1 cellular context compared by ENCODE assay signal in the genomic region with DNA sequence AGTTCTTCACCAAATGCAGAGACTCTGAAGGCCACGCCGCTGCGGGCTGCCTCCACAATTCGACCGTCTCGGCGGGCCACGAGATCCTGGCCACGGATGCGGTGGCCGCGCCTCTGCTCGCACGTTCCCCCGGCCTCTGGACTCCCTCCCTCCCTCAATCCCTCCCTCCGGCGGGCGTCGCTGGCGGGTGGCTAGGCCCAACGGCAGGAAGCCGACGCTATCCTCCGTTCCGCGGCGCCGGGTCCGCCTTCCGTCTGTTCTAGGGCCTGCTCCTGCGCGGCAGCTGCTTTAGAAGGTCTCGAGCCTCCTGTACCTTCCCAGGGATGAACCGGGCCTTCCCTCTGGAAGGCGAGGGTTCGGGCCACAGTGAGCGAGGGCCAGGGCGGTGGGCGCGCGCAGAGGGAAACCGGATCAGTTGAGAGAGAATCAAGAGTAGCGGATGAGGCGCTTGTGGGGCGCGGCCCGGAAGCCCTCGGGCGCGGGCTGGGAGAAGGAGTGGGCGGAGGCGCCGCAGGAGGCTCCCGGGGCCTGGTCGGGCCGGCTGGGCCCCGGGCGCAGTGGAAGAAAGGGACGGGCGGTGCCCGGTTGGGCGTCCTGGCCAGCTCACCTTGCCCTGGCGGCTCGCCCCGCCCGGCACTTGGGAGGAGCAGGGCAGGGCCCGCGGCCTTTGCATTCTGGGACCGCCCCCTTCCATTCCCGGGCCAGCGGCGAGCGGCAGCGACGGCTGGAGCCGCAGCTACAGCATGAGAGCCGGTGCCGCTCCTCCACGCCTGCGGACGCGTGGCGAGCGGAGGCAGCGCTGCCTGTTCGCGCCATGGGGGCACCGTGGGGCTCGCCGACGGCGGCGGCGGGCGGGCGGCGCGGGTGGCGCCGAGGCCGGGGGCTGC.
TF ChIP-seq lines count a peak whose summit lies in the region.

TSS of gene FUT4 (plus strand) at position 227 of the 887 bp plus-strand sequence. CDS start at position 440, 213 bp downstream.

TF ChIP-seq in HepG2, 621 proteins besides CTCF, POLR2A, EP300 and RAD21 (continued from another document and continues in another):
- TF ChIP-seq, protein P1, sequence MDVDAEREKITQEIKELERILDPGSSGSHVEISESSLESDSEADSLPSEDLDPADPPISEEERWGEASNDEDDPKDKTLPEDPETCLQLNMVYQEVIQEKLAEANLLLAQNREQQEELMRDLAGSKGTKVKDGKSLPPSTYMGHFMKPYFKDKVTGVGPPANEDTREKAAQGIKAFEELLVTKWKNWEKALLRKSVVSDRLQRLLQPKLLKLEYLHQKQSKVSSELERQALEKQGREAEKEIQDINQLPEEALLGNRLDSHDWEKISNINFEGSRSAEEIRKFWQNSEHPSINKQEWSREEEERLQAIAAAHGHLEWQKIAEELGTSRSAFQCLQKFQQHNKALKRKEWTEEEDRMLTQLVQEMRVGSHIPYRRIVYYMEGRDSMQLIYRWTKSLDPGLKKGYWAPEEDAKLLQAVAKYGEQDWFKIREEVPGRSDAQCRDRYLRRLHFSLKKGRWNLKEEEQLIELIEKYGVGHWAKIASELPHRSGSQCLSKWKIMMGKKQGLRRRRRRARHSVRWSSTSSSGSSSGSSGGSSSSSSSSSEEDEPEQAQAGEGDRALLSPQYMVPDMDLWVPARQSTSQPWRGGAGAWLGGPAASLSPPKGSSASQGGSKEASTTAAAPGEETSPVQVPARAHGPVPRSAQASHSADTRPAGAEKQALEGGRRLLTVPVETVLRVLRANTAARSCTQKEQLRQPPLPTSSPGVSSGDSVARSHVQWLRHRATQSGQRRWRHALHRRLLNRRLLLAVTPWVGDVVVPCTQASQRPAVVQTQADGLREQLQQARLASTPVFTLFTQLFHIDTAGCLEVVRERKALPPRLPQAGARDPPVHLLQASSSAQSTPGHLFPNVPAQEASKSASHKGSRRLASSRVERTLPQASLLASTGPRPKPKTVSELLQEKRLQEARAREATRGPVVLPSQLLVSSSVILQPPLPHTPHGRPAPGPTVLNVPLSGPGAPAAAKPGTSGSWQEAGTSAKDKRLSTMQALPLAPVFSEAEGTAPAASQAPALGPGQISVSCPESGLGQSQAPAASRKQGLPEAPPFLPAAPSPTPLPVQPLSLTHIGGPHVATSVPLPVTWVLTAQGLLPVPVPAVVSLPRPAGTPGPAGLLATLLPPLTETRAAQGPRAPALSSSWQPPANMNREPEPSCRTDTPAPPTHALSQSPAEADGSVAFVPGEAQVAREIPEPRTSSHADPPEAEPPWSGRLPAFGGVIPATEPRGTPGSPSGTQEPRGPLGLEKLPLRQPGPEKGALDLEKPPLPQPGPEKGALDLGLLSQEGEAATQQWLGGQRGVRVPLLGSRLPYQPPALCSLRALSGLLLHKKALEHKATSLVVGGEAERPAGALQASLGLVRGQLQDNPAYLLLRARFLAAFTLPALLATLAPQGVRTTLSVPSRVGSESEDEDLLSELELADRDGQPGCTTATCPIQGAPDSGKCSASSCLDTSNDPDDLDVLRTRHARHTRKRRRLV (CRISPR knock-in tag; IDR thresholded peaks at IDR 0.05) = no peak
- TF ChIP-seq HOXA3 (CRISPR knock-in tag; IDR thresholded peaks at IDR 0.05) (peak; percentile 18; the same call in 1 of the 2 replicates), ZNF646 (CRISPR knock-in tag; IDR thresholded peaks at IDR 0.05) (no peak), ZBTB38 (CRISPR knock-in tag; IDR thresholded peaks at IDR 0.05) (no peak), SAP130 (CRISPR knock-in tag; IDR thresholded peaks at IDR 0.05; ENCODE audit: low read depth) (0 out of 2 replicates have a peak, but pooled peaks have one; percentile 7), ZNF335 (CRISPR knock-in tag; IDR thresholded peaks at IDR 0.05) (no peak), ZNF720 (CRISPR knock-in tag; IDR thresholded peaks at IDR 0.05) (no peak), MAFK (conservative IDR thresholded peaks at IDR 0.05 in 1 of 2, IDR thresholded peaks at IDR 0.05 in 1 of 2; ENCODE audit: low read length in 2 of 2) (no peak), ZFP36 (IDR thresholded peaks at IDR 0.05; ENCODE audit: borderline replicate concordance, low read depth, low read length, partially characterized antibody) (no peak), ZNF775 (CRISPR knock-in tag; IDR thresholded peaks at IDR 0.05; ENCODE audit: borderline replicate concordance) (no peak), ZNF337 (CRISPR knock-in tag; IDR thresholded peaks at IDR 0.05; ENCODE audit: borderline replicate concordance, low read depth) (no peak), ZNF609 (CRISPR knock-in tag; IDR thresholded peaks at IDR 0.05; ENCODE audit: borderline replicate concordance) (no peak), ZNF615 (CRISPR knock-in tag; IDR thresholded peaks at IDR 0.05; ENCODE audit: borderline replicate concordance) (no peak), NFKBIZ (CRISPR knock-in tag; IDR thresholded peaks at IDR 0.05) (no peak), PHF20 (CRISPR knock-in tag; IDR thresholded peaks at IDR 0.05) (peak; percentile 44; the same call in 1 of the 2 replicates), ONECUT2 (CRISPR knock-in tag; IDR thresholded peaks at IDR 0.05) (no peak), SNAI1 (CRISPR knock-in tag; IDR thresholded peaks at IDR 0.05; ENCODE audit: borderline replicate concordance) (no peak), ARHGAP35 (CRISPR knock-in tag; IDR thresholded peaks at IDR 0.05; ENCODE audit: borderline replicate concordance) (no peak), NFIC (IDR thresholded peaks at IDR 0.05; ENCODE audit: low read length) (no peak), SOX6 (IDR thresholded peaks at IDR 0.05) (no peak), SOX6 (CRISPR knock-in tag; IDR thresholded peaks at IDR 0.05) (no peak; the same call in 1 of the 2 replicates), RFXANK (CRISPR knock-in tag; IDR thresholded peaks at IDR 0.05) (no peak), TBX2 (CRISPR knock-in tag; IDR thresholded peaks at IDR 0.05; ENCODE audit: borderline replicate concordance) (peak; percentile 40; the same call in 1 of the 2 replicates), NR3C1 (CRISPR knock-in tag; IDR thresholded peaks at IDR 0.05) (no peak), ZNF746 (CRISPR knock-in tag; IDR thresholded peaks at IDR 0.05) (peak; percentile 76), ZBTB7A (CRISPR knock-in tag; IDR thresholded peaks at IDR 0.05) (no peak), ZNF232 (CRISPR knock-in tag; IDR thresholded peaks at IDR 0.05; ENCODE audit: borderline replicate concordance) (no peak), ZNF768 (CRISPR knock-in tag; IDR thresholded peaks at IDR 0.05) (peak; percentile 21; the same call in 1 of the 2 replicates), TOPORS (CRISPR knock-in tag; IDR thresholded peaks at IDR 0.05) (0 out of 2 replicates have a peak, but pooled peaks have one; percentile 40), MXD4 (CRISPR knock-in tag; IDR thresholded peaks at IDR 0.05) (no peak), GABPA (IDR thresholded peaks at IDR 0.05; ENCODE audit: low read depth, low read length) (peak; percentile 42), GABPA (CRISPR knock-in tag; IDR thresholded peaks at IDR 0.05; ENCODE audit: low read depth) (peak; percentile 65), ZNF607 (CRISPR knock-in tag; IDR thresholded peaks at IDR 0.05; ENCODE audit: borderline replicate concordance) (no peak)
- TF ChIP-seq, protein P2, sequence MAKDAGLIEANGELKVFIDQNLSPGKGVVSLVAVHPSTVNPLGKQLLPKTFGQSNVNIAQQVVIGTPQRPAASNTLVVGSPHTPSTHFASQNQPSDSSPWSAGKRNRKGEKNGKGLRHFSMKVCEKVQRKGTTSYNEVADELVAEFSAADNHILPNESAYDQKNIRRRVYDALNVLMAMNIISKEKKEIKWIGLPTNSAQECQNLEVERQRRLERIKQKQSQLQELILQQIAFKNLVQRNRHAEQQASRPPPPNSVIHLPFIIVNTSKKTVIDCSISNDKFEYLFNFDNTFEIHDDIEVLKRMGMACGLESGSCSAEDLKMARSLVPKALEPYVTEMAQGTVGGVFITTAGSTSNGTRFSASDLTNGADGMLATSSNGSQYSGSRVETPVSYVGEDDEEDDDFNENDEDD (CRISPR knock-in tag; IDR thresholded peaks at IDR 0.05; ENCODE audit: borderline replicate concordance) = peak; percentile 78
- TF ChIP-seq, protein P3, sequence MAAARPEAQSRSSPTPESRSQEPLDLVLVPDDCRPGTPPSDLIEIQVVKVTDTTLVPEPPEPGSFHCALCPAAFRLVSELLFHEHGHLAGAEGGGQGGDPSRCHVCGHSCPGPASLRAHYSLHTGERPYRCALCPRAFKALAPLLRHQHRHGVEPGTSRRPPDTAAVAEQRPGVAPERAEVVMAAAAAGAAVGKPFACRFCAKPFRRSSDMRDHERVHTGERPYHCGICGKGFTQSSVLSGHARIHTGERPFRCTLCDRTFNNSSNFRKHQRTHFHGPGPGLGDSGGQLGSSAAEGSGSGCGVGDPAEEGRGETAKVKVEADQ (CRISPR knock-in tag; IDR thresholded peaks at IDR 0.05; ENCODE audit: borderline replicate concordance) = no peak
